7 cellular contexts compared by ENCODE assay signal in genomic region chr9:86405926-86406325, GRCh38.
DNase-seq lines count a peak whose midpoint lies in the region; ATAC-seq and TF ChIP-seq lines count a peak whose summit lies in the region.

No MANE protein-coding gene starts in this region.

- ATAC-seq in HG03432 (IDR thresholded peaks at IDR 0.05; ENCODE audit: unreplicated experiment) (peak; percentile 50), HG03460 (IDR thresholded peaks at IDR 0.05; ENCODE audit: unreplicated experiment) (no peak)

- no peak for TF ChIP-seq POLR2A in erythroblast (IDR thresholded peaks at IDR 0.05; ENCODE audit: low read length)

- H3K4me3 ChIP-seq in WI38 (ENCODE audit: low read depth, low read length) = peak overlapping the region; percentile 22; the same call in 1 of the 2 replicates

- peak; percentile 64 for DNase-seq in hepatic stellate cell (ENCODE audit: low spot score)
- peak; percentile 39 for DNase-seq in stimulated activated CD8-positive, alpha-beta memory T cell treated with anti-CD3 and anti-CD28 coated beads, Interleukin-4, amount 100 ng/mL, for 48 hours
- no peak for DNase-seq in activated CD8-positive, alpha-beta memory T cell treated with anti-CD3 and anti-CD28 coated beads, Interleukin-2, amount 50 U/mL, for 4 hours
- DNase-seq in erythroblast (lab: John Stamatoyannopoulos, UW) = no peak

- no peak for TF ChIP-seq CTCF in WI38 (IDR thresholded peaks at IDR 0.05; ENCODE audit: low read depth, low read length)

Comparison
In these comparisons a context has a peak if more than half of its experiments do, and no peak if none do; other contexts are left out.
1. DNase-seq: peak in hepatic stellate cell (single experiment) and stimulated activated CD8-positive, alpha-beta memory T cell treated with anti-CD3 and anti-CD28 coated beads, Interleukin-4, amount 100 ng/mL, for 48 hours (single experiment); none in activated CD8-positive, alpha-beta memory T cell treated with anti-CD3 and anti-CD28 coated beads, Interleukin-2, amount 50 U/mL, for 4 hours (single experiment) and erythroblast (0 of 2).